ENCODE assay signal across 8 cellular contexts in the genomic region with DNA sequence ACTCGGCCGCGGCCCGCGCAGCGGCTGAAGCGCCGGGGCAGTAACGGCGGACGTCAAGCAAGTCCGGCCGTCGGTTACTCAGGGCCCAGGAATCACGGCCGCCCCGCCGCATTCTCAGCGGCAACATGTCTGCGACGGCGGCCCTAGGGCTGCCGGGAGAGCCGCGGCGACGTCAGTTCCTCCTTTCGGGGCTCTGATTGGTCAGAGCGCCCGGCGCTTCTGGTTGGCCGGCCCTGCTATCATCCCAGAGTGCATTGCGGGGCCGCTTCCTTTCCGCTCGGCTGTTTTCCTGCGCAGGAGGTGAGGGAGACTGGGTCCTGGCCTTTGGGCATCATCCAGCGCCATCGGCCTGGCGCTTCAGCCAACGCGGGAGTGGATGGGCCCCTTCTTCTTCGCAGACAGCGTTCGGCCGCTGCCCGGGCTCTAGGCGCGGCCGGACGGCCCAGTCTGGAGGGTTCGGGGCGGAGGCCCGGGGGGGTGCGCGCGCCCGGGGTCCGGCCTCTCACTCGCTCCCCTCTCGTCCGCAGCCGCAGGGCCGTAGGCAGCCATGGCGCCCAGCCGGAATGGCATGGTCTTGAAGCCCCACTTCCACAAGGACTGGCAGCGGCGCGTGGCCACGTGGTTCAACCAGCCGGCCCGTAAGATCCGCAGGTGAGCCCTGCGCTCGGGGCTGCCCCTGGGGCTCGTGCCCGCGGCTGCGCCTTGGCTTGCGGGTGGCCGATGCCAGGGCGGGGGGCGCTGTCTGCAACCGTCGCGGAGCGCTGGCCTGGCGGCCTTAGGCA. TPM values are rescaled to one million over a fixed set of nuclear protein-coding genes. Genes with fewer than 3 reads are reported as not detected.
A peak's percentile ranks its signal among the peaks of the same experiment; 100 is the strongest.
DNase-seq lines count a peak whose midpoint lies in the region; ATAC-seq and TF ChIP-seq lines count a peak whose summit lies in the region.

A gene (plus strand): TSS at position 270 of the 782 bp plus-strand sequence. CDS start 278 bp downstream, at position 548.

- ATAC-seq in GM19025 (IDR thresholded peaks at IDR 0.05; ENCODE audit: low read depth, unreplicated experiment) (peak; percentile 90), HG03342 (IDR thresholded peaks at IDR 0.05; ENCODE audit: unreplicated experiment) (peak; percentile 86)

- peak; percentile 87 for DNase-seq in AG09319 (ENCODE audit: extremely low read depth, low read depth)
- DNase-seq in NCI-H460 (ENCODE audit: extremely low read depth, low read depth) = peak; percentile 96
- peak; percentile 90 for DNase-seq in activated CD4-positive, CD25-positive, alpha-beta regulatory T cell treated with anti-CD3 and anti-CD28 coated beads, Interleukin-2, amount 50 U/mL, for 72 hours
- peak; percentile 94 for DNase-seq in cerebellar cortex (ENCODE audit: low spot score)
- peak; percentile 97 for DNase-seq in islet precursor cell
- DNase-seq in stimulated activated CD4-positive, alpha-beta T cell treated with anti-CD3 and anti-CD28 coated beads, Interleukin-12 subunit alpha, Interleukin-12 subunit beta, amount 100 ng/mL, for 4 hours = peak; percentile 89

- no peak for TF ChIP-seq CTCF in AG09319 (IDR thresholded peaks at IDR 0.05; ENCODE audit: low read depth, low read length)

RNA-seq across cellular contexts. Expression of the gene that starts here (rescaled TPM):
- 6,150 and 6,947 TPM in 2 replicates for total RNA-seq in NCI-H460 (2014; rRNA removed; shearing (Covaris generic))
- polyA plus RNA-seq in NCI-H460 (2014; cell fraction: nucleus; rRNA removed) = 14,165 and 27,245 TPM in 2 replicates

Comparison
In these comparisons a context has a peak if more than half of its experiments do, and no peak if none do; other contexts are left out.
1. Peak in every context shown above with its lines: DNase-seq and ATAC-seq.